ENCODE assay signal across 11 cellular contexts in the genomic region with DNA sequence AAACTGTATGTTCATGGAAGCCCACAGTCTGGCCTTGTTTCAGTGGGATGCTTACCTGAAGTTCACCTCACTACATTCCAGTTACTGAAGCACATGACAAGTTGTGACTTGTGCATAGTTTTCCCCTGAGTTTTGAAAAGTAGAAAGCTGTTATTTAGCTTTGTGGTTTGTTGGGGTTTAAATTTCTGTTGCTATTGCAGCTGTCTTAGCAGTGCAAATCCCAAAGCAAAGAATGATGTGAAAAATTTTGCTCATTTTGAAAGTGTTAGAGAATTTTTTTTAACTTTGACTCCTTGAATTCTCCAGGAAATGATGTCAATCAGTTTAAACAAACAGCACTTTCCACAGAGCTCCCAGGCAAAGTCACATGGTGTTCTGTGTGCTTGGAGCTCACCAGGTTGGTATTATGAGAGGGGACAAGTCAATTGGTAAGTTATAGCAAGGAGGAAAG.
DNase-seq lines count a peak whose midpoint lies in the region; FAIRE-seq and TF ChIP-seq lines count a peak whose summit lies in the region.
"Had no signal": no experiment of that assay in that cellular context is flagged by ENCODE, and none has a peak within 500 bp of the region (broad histone marks: within the 10 kb centered on the region; RNA-seq: fewer than 3 reads in every experiment).

No MANE protein-coding gene starts in this region.

- no peak overlapping the region for H2BK20ac ChIP-seq in H1 (ENCODE audit: low read length)

- H3K36me3 ChIP-seq in H1 (ENCODE audit: control insufficient read depth in 2 of 4, insufficient read depth in 4 of 4, low read length in 3 of 4) = no peaks in the 10 kb centered on the region
- H3K36me3 ChIP-seq: ovary had no signal

- CTCF ChIA-PET in Calu3 (lab: Charles Lee) (no interaction called here), H1 (lab: Charles Lee; ENCODE audit: partially characterized antibody) (interaction anchor here (0.9 to 1.6 kb wide), 7 partner anchors 27 to 590 kb away, joined by 3 to 7 read pairs (median 4); no protein-coding TSS in a partner anchor)
- CTCF ChIA-PET in activated CD4-positive, alpha-beta memory T cell treated with anti-CD3 and anti-CD28 coated beads for 36 hours (lab: Charles Lee) = interaction anchor here (0.5 to 1.8 kb wide), 2 partner anchors 26 to 424 kb away, joined by 3 to 5 read pairs; no protein-coding TSS in a partner anchor

- in situ Hi-C loops in GM13976 (cut with MboI; ENCODE audit: low sequenced_read_pairs, unreplicated experiment) = loop anchor here (25.0 kb wide), 1 partner anchor 392 kb away; no protein-coding TSS in a partner anchor

- no peak overlapping the region for H4K5ac ChIP-seq in H1 (ENCODE audit: insufficient read length, low read depth, low read length)

- H2BK5ac ChIP-seq in H1 (ENCODE audit: low read depth, low read length) = no peak overlapping the region

- no peak overlapping the region for H3K56ac ChIP-seq in H1 (replicated peaks; ENCODE audit: insufficient read length, low read depth, low read length)

- H3K27me3 ChIP-seq in H1 (replicated peaks in 1 of 4; ENCODE audit: control insufficient read depth in 3 of 4, extremely low read depth in 1 of 4, insufficient read depth in 3 of 4, low read length in 3 of 4) = no peaks in the 10 kb centered on the region
- H3K27me3 ChIP-seq: ovary had no signal

- H2BK120ac ChIP-seq in H1 (replicated peaks; ENCODE audit: low read depth, low read length) = no peak overlapping the region

- DNase-seq in Calu3 (no peak), LHCN-M2 (ENCODE audit: low read depth) (peak; percentile 95), H1 (ENCODE audit: low read depth in 1 of 2, low spot score in 2 of 2) (no peak), myocyte (ENCODE audit: low read depth) (peak; percentile 71), NCI-H1092 (lab: John Stamatoyannopoulos, UW) (no peak), NCI-H2081 treated with DMSO at 0.1 percent for 48 hours (lab: John Stamatoyannopoulos, UW) (no peak), GM13976 (ENCODE audit: low spot score) (no peak)
- no peak for DNase-seq in activated CD4-positive, alpha-beta memory T cell treated with anti-CD3 and anti-CD28 coated beads for 36 hours
- DNase-seq: DMS 273 treated with DMSO at 0.1 percent for 48 hours, ovary had no signal

- FAIRE-seq in H1 (lab: Jason Lieb, UNC) = no peak

- no peaks in the 10 kb centered on the region for H3K79me1 ChIP-seq in H1 (ENCODE audit: low read depth, low read length)

- no TSS peak for BruUV-seq in Calu3 (replicated peaks; lab: Mats Ljungman, UMichigan)

- no peaks in the 10 kb centered on the region for H4K20me1 ChIP-seq in H1 (replicated peaks in 1 of 2; ENCODE audit: control insufficient read depth in 1 of 2, insufficient read depth in 2 of 2, low read length in 2 of 2)

- peaks cover 19% of the 10 kb centered on the region for H3K4me1 Mint-ChIP-seq in Calu3 (ENCODE audit: low read depth, unreplicated experiment)
- peaks cover 43% of the 10 kb centered on the region for H3K4me1 Mint-ChIP-seq in activated CD4-positive, alpha-beta memory T cell treated with anti-CD3 and anti-CD28 coated beads for 36 hours (ENCODE audit: low read depth)

- peaks cover 12 to 15% of the 10 kb centered on the region in 2 experiments; a peak in 2 of 4 replicates for H3K9me3 ChIP-seq in H1 (ENCODE audit: insufficient read depth in 2 of 2, low read depth in 1 of 2, low read length in 1 of 2)
- H3K9me3 ChIP-seq: ovary had no signal

- intact Hi-C loops in Calu3 (cut with micrococcal nuclease; ENCODE audit: unreplicated experiment) = no loop called here
- intact Hi-C loops in activated CD4-positive, alpha-beta memory T cell treated with anti-CD3 and anti-CD28 coated beads for 36 hours (cut with micrococcal nuclease) = no loop called here

- H2BK12ac ChIP-seq in H1 (ENCODE audit: low read depth, low read length) = no peak overlapping the region

- H3K4me3 Mint-ChIP-seq in Calu3 (ENCODE audit: low read depth, unreplicated experiment) = no peak overlapping the region
- no peak overlapping the region for H3K4me3 Mint-ChIP-seq in activated CD4-positive, alpha-beta memory T cell treated with anti-CD3 and anti-CD28 coated beads for 36 hours
- H3K4me3 Mint-ChIP-seq: T-helper 1 cell treated with Interleukin-12 subunit alpha and Interleukin-12 subunit beta and Interleukin-4 antibody, amounts not matched to agents 30 μg/mL and 1 μg/mL, for 36 hours had no signal

- no peak overlapping the region for H3K27ac ChIP-seq in H1 (ENCODE audit: low read depth, low read length)
- H3K27ac ChIP-seq: ovary had no signal

- no peaks in the 10 kb centered on the region for H3K79me2 ChIP-seq in H1 (ENCODE audit: control insufficient read depth in 1 of 2, insufficient read depth in 2 of 2, low read length in 2 of 2)

- no peak for TF ChIP-seq RAD21 in H1 (IDR thresholded peaks at IDR 0.05 in 1 of 2, conservative IDR thresholded peaks at IDR 0.05 in 1 of 2; ENCODE audit: low read depth in 2 of 2, low read length in 2 of 2)

- TF ChIP-seq POLR2A in H1 (IDR thresholded peaks at IDR 0.05; ENCODE audit: control extremely low read depth in 1 of 2, low read depth in 2 of 2, low read length in 2 of 2) = no peak

- H3K4ac ChIP-seq in H1 (replicated peaks; ENCODE audit: insufficient read length, low read depth, low read length) = no peak overlapping the region

- peaks cover 0 to 5% (median 2%) of the 10 kb centered on the region in 4 experiments; a peak in 5 of 7 replicates for H3K4me1 ChIP-seq in H1 (replicated peaks in 1 of 4; ENCODE audit: control insufficient read depth in 3 of 4, insufficient read depth in 4 of 4, low read length in 3 of 4)

- H3K27me3 Mint-ChIP-seq in Calu3 (ENCODE audit: unreplicated experiment) = no peaks in the 10 kb centered on the region
- no peaks in the 10 kb centered on the region for H3K27me3 Mint-ChIP-seq in activated CD4-positive, alpha-beta memory T cell treated with anti-CD3 and anti-CD28 coated beads for 36 hours

- H3K36me3 Mint-ChIP-seq in Calu3 (ENCODE audit: insufficient read depth, unreplicated experiment) = no peaks in the 10 kb centered on the region
- H3K36me3 Mint-ChIP-seq in activated CD4-positive, alpha-beta memory T cell treated with anti-CD3 and anti-CD28 coated beads for 36 hours = peaks cover 3% of the 10 kb centered on the region

- H4K91ac ChIP-seq in H1 (replicated peaks; ENCODE audit: insufficient read length, low read length) = no peak overlapping the region

- H3K14ac ChIP-seq in H1 (ENCODE audit: insufficient read length) = no peak overlapping the region

- H3K27ac Mint-ChIP-seq in Calu3 (ENCODE audit: unreplicated experiment) = peak overlapping the region; percentile 48
- H3K27ac Mint-ChIP-seq in activated CD4-positive, alpha-beta memory T cell treated with anti-CD3 and anti-CD28 coated beads for 36 hours = no peak overlapping the region

- no peak for TF ChIP-seq EP300 in H1 (IDR thresholded peaks at IDR 0.05; ENCODE audit: borderline replicate concordance in 1 of 2, low read depth in 2 of 2, low read length in 2 of 2)

- peak overlapping the region; percentile 95; the same call in 1 of the 2 replicates for H2AFZ ChIP-seq in H1 (ENCODE audit: low read length)

- H2BK15ac ChIP-seq in H1 (ENCODE audit: low read length) = no peak overlapping the region

- H3K23ac ChIP-seq in H1 (ENCODE audit: insufficient read length) = no peak overlapping the region

- H3K4me3 ChIP-seq in H1 (ENCODE audit: extremely low read depth in 1 of 4, insufficient read depth in 2 of 4, low read depth in 3 of 4, low read length in 4 of 4) = no peak overlapping the region
- H3K4me3 ChIP-seq: ovary had no signal

- no peak overlapping the region for H4K8ac ChIP-seq in H1 (ENCODE audit: extremely low read depth, insufficient read depth, low read length)

- no peak overlapping the region for H3K9ac ChIP-seq in H1 (replicated peaks in 1 of 4; ENCODE audit: extremely low read depth in 1 of 4, low read depth in 3 of 4, low read length in 3 of 4)

- H3K18ac ChIP-seq in H1 (ENCODE audit: extremely low read depth, low read length) = no peak overlapping the region

- no peak overlapping the region for H3K4me2 ChIP-seq in H1 (ENCODE audit: insufficient read depth in 1 of 2, low read depth in 2 of 2, low read length in 2 of 2)

- no peaks in the 10 kb centered on the region for H3K23me2 ChIP-seq in H1 (ENCODE audit: low read depth, low read length)

- POLR2A ChIA-PET in H1 (lab: Charles Lee; ENCODE audit: partially characterized antibody) = no interaction called here
- POLR2A ChIA-PET in activated CD4-positive, alpha-beta memory T cell treated with anti-CD3 and anti-CD28 coated beads for 36 hours (lab: Charles Lee) = interaction anchor here (1.3 kb wide), 1 partner anchor 343 kb away, joined by 3 read pairs; no protein-coding TSS in a partner anchor

- TF ChIP-seq CTCF in Calu3 (IDR thresholded peaks at IDR 0.05; ENCODE audit: unreplicated experiment) = no peak
- TF ChIP-seq CTCF in H1 (IDR thresholded peaks at IDR 0.05; ENCODE audit: control extremely low read depth in 1 of 3, insufficient read depth in 1 of 3, low read depth in 1 of 3, low read length in 3 of 3) = no peak
- no peak for TF ChIP-seq CTCF in GM13976 (IDR thresholded peaks at IDR 0.05; ENCODE audit: borderline replicate concordance, control extremely low read depth, extremely low read depth, insufficient read depth, missing control alignments)

- peaks cover 5% of the 10 kb centered on the region for H3K9me3 Mint-ChIP-seq in Calu3 (ENCODE audit: low read depth, unreplicated experiment)
- peaks cover 18% of the 10 kb centered on the region for H3K9me3 Mint-ChIP-seq in activated CD4-positive, alpha-beta memory T cell treated with anti-CD3 and anti-CD28 coated beads for 36 hours

- no peak overlapping the region for H2AK5ac ChIP-seq in H1 (ENCODE audit: low read depth, low read length)

TF ChIP-seq in H1, 55 proteins besides CTCF, POLR2A, EP300 and RAD21 (continues in another document):
- TF ChIP-seq NANOG (IDR thresholded peaks at IDR 0.05; ENCODE audit: insufficient read depth, low read depth, low read length, poor library complexity, severe bottlenecking) = no peak
- no peak for TF ChIP-seq TCF12 (IDR thresholded peaks at IDR 0.05; ENCODE audit: low read depth, low read length)
- TF ChIP-seq CBX8 (IDR thresholded peaks at IDR 0.05; ENCODE audit: borderline replicate concordance, low read depth, low read length) = no peak
- no peak for TF ChIP-seq MAFK (IDR thresholded peaks at IDR 0.05; ENCODE audit: low read depth, low read length)
- TF ChIP-seq SRF (IDR thresholded peaks at IDR 0.05; ENCODE audit: low read depth, low read length) = no peak
- TF ChIP-seq SIRT6 (IDR thresholded peaks at IDR 0.05; ENCODE audit: low read length) = no peak
- no peak for TF ChIP-seq BRCA1 (IDR thresholded peaks at IDR 0.05; ENCODE audit: low read depth, low read length)
- no peak for TF ChIP-seq CEBPB (IDR thresholded peaks at IDR 0.05; ENCODE audit: low read depth, low read length)
- TF ChIP-seq, protein P1, sequence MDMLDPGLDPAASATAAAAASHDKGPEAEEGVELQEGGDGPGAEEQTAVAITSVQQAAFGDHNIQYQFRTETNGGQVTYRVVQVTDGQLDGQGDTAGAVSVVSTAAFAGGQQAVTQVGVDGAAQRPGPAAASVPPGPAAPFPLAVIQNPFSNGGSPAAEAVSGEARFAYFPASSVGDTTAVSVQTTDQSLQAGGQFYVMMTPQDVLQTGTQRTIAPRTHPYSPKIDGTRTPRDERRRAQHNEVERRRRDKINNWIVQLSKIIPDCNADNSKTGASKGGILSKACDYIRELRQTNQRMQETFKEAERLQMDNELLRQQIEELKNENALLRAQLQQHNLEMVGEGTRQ (IDR thresholded peaks at IDR 0.05; ENCODE audit: low read length) = no peak

Comparison
In these comparisons a context has a peak if more than half of its experiments do, and no peak if none do; other contexts are left out.
1. DNase-seq: peak in LHCN-M2 (single experiment) and myocyte (single experiment); none in Calu3 (single experiment), H1 (0 of 2), activated CD4-positive, alpha-beta memory T cell treated with anti-CD3 and anti-CD28 coated beads for 36 hours (single experiment), NCI-H1092 (single experiment), NCI-H2081 treated with DMSO at 0.1 percent for 48 hours (single experiment) and GM13976 (single experiment).